7 cellular contexts compared by ENCODE assay signal in genomic region chr16:16371136-16371735, GRCh38. TPM values are rescaled to one million over a fixed set of nuclear protein-coding genes. Genes with fewer than 3 reads are reported as not detected.
A peak's percentile ranks its signal among the peaks of the same experiment; 100 is the strongest.
DNase-seq lines count a peak whose midpoint lies in the region; ATAC-seq, FAIRE-seq and TF ChIP-seq lines count a peak whose summit lies in the region.
"Not testable (repeated sequence)": the region's sequence is repeated elsewhere in the genome, so short reads cannot be mapped to it uniquely, and the experiment has no call there.

No MANE protein-coding gene starts in this region.

- H3K36me3 ChIP-seq in right lobe of liver, pancreas: not testable (repeated sequence)

- H3K9me3 Mint-ChIP-seq in activated CD8-positive, alpha-beta T cell treated with anti-CD3 and anti-CD28 coated beads, Interleukin-2, amount 10 ng/mL, durations not matched to agents 7 days and 5 days (ENCODE audit: insufficient read depth) = not testable (repeated sequence)

- intact Hi-C loops in cardiac septum (cut with DNase I); right lobe of liver (cut with DNase I); pancreas (cut with DNase I): not testable (repeated sequence)

- H3K27me3 ChIP-seq in right lobe of liver, pancreas: not testable (repeated sequence)

- not testable (repeated sequence) for TF ChIP-seq CTCF in right lobe of liver (IDR thresholded peaks at IDR 0.05); pancreas (IDR thresholded peaks at IDR 0.05)

- not testable (repeated sequence) for H3K36me3 Mint-ChIP-seq in activated CD8-positive, alpha-beta T cell treated with anti-CD3 and anti-CD28 coated beads, Interleukin-2, amount 10 ng/mL, durations not matched to agents 7 days and 5 days (ENCODE audit: low read depth)

- TF ChIP-seq POLR2A in right lobe of liver (IDR thresholded peaks at IDR 0.05) = not testable (repeated sequence)

- H3K4me3 ChIP-seq in right lobe of liver, pancreas: not testable (repeated sequence)

- H3K4me1 Mint-ChIP-seq in activated CD8-positive, alpha-beta T cell treated with anti-CD3 and anti-CD28 coated beads, Interleukin-2, amount 10 ng/mL, durations not matched to agents 7 days and 5 days (ENCODE audit: low read depth) = not testable (repeated sequence)

- not testable (repeated sequence) for H3K27me3 Mint-ChIP-seq in activated CD8-positive, alpha-beta T cell treated with anti-CD3 and anti-CD28 coated beads, Interleukin-2, amount 10 ng/mL, durations not matched to agents 7 days and 5 days (ENCODE audit: low read depth)

- CTCF ChIA-PET in activated CD8-positive, alpha-beta T cell treated with anti-CD3 and anti-CD28 coated beads, Interleukin-2, amount 10 ng/mL, durations not matched to agents 7 days and 5 days (lab: Charles Lee) = not testable (repeated sequence)

- not testable (repeated sequence) for H3K9me3 ChIP-seq in right lobe of liver, pancreas

- H3K4me1 ChIP-seq in right lobe of liver, pancreas: not testable (repeated sequence)

- H3K4me3 Mint-ChIP-seq in activated CD8-positive, alpha-beta T cell treated with anti-CD3 and anti-CD28 coated beads, Interleukin-2, amount 10 ng/mL, durations not matched to agents 7 days and 5 days = not testable (repeated sequence)

- not testable (repeated sequence) for H3K27ac ChIP-seq in right lobe of liver, pancreas

- FAIRE-seq in pancreas (lab: Jason Lieb, UNC) = not testable (repeated sequence)

- ATAC-seq in activated CD8-positive, alpha-beta T cell treated with anti-CD3 and anti-CD28 coated beads, Interleukin-2, amount 10 ng/mL, durations not matched to agents 7 days and 5 days; right lobe of liver; pancreas: not testable (repeated sequence)

- POLR2A ChIA-PET in activated CD8-positive, alpha-beta T cell treated with anti-CD3 and anti-CD28 coated beads, Interleukin-2, amount 10 ng/mL, durations not matched to agents 7 days and 5 days (lab: Charles Lee) = not testable (repeated sequence)

- H3K27ac Mint-ChIP-seq in activated CD8-positive, alpha-beta T cell treated with anti-CD3 and anti-CD28 coated beads, Interleukin-2, amount 10 ng/mL, durations not matched to agents 7 days and 5 days = not testable (repeated sequence)

- no CpG with 5 or more reads among the region's 43 CpGs for WGBS in right lobe of liver (ENCODE audit: insufficient coverage, low coverage, low lambda C conversion rate, missing lambda C conversion rate)
- WGBS in pancreas, 2 donors = 76 to 88% methylated on average over 14 to 24 of the region's 43 CpGs

- peak; percentile 0 for DNase-seq in HCEC 1CT
- peak; percentile 9 for DNase-seq in activated CD8-positive, alpha-beta T cell treated with anti-CD3 and anti-CD28 coated beads, Interleukin-2, amount 10 ng/mL, durations not matched to agents 7 days and 5 days
- DNase-seq in activated effector memory CD4-positive, alpha-beta T cell treated with anti-CD3 and anti-CD28 coated beads, Interleukin-2, amount 50 U/mL, for 16 hours = peak; percentile 55
- peak; percentile 54 for DNase-seq in cardiac septum (ENCODE audit: low spot score)
- peak; percentile 10 to 47 (median 31) for DNase-seq in right lobe of liver
- peak in 5 of 6 donors; percentile 2 to 47 (median 15) for DNase-seq in pancreas
- peak; percentile 11 for DNase-seq in stimulated activated CD8-positive, alpha-beta memory T cell treated with anti-CD3 and anti-CD28 coated beads, Interleukin-4, amount 100 ng/mL, for 48 hours

RNA-seq across cellular contexts. Expression of gene NPIPA7, which starts 7.7 kb away (rescaled TPM):
- total RNA-seq in activated CD8-positive, alpha-beta T cell treated with anti-CD3 and anti-CD28 coated beads, Interleukin-2, amount 10 ng/mL, durations not matched to agents 7 days and 5 days = 1 to 10 TPM; 6.5 to 7.9 TPM
- 5.5 TPM for total RNA-seq in cardiac septum
- total RNA-seq in right lobe of liver = 1 to 10 TPM; 1.8 to 10.0 (median 3.7) TPM
- 1 to 10 TPM; 1.6 to 6.6 (median 3.8) TPM for total RNA-seq in pancreas
- polyA plus RNA-seq in pancreas = 10 to 100 TPM; 35.4 to 47.1 TPM

Comparison
In these comparisons a context has a peak if more than half of its experiments do, and no peak if none do; other contexts are left out.
1. DNase-seq: peak in every context shown above with its lines; median percentile 55 in activated effector memory CD4-positive, alpha-beta T cell treated with anti-CD3 and anti-CD28 coated beads, Interleukin-2, amount 50 U/mL, for 16 hours; 54 in cardiac septum; 31 in right lobe of liver; 15 in pancreas; 11 in stimulated activated CD8-positive, alpha-beta memory T cell treated with anti-CD3 and anti-CD28 coated beads, Interleukin-4, amount 100 ng/mL, for 48 hours; 9 in activated CD8-positive, alpha-beta T cell treated with anti-CD3 and anti-CD28 coated beads, Interleukin-2, amount 10 ng/mL, durations not matched to agents 7 days and 5 days; 0 in HCEC 1CT.